ENCODE assay signal across 7 cellular contexts in the genomic region with DNA sequence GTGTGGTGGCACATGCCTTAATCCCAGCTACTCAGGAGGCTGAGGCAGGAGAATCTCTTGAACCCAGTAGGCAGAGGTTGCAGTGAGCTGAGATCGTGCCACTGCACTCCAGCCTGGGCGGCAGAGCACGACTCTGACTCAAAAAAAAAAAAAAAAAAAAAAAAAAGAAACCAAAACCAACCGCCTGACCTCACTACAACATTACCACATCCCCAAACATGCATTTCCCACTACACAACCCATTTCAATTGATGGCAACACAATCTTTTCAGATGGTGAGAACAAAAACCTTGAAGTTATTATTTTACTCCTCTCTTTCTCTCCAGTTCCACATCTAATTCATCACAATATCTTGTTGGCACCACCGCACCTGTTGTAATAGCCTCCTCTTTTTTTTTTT.
DNase-seq lines count a peak whose midpoint lies in the region; ATAC-seq lines count a peak whose summit lies in the region.
"Not testable (repeated sequence)": the region's sequence is repeated elsewhere in the genome, so short reads cannot be mapped to it uniquely, and the experiment has no call there.

No MANE protein-coding gene starts in this region.

- H3K4me1 Mint-ChIP-seq in activated T-cell treated with anti-CD3 and anti-CD28 coated beads, Interleukin-2, amount 50 U/mL, for 72 hours (ENCODE audit: low read depth), result not testable (repeated sequence)

- not testable (repeated sequence) for H3K4me3 Mint-ChIP-seq in activated T-cell treated with anti-CD3 and anti-CD28 coated beads, Interleukin-2, amount 50 U/mL, for 72 hours

- H3K27me3 Mint-ChIP-seq in activated T-cell treated with anti-CD3 and anti-CD28 coated beads, Interleukin-2, amount 50 U/mL, for 72 hours (ENCODE audit: low read depth), result not testable (repeated sequence)

- ATAC-seq in GM18499 (IDR thresholded peaks at IDR 0.05; ENCODE audit: insufficient read depth, unreplicated experiment) (peak; percentile 57), GM18511 (IDR thresholded peaks at IDR 0.05; ENCODE audit: unreplicated experiment) (peak; percentile 58), GM18907 (IDR thresholded peaks at IDR 0.05; ENCODE audit: unreplicated experiment) (peak; percentile 53), GM19351 (IDR thresholded peaks at IDR 0.05; ENCODE audit: unreplicated experiment) (peak; percentile 38), HG03354 (IDR thresholded peaks at IDR 0.05; ENCODE audit: poor library complexity, severe bottlenecking, unreplicated experiment) (peak; percentile 61)
- not testable (repeated sequence) for ATAC-seq in activated T-cell treated with anti-CD3 and anti-CD28 coated beads, Interleukin-2, amount 50 U/mL, for 72 hours (replicated peaks in 1 of 2)

- peak overlapping the region; percentile 10 for H3K27ac Mint-ChIP-seq in activated T-cell treated with anti-CD3 and anti-CD28 coated beads, Interleukin-2, amount 50 U/mL, for 72 hours

- H3K9me3 Mint-ChIP-seq in activated T-cell treated with anti-CD3 and anti-CD28 coated beads, Interleukin-2, amount 50 U/mL, for 72 hours, result not testable (repeated sequence)

- peak; percentile 11 for DNase-seq in Jurkat, Clone E6-1 (ENCODE audit: low read depth, low spot score)
- DNase-seq in activated T-cell treated with anti-CD3 and anti-CD28 coated beads, Interleukin-2, amount 50 U/mL, for 72 hours, result not testable (repeated sequence)

- H3K36me3 Mint-ChIP-seq in activated T-cell treated with anti-CD3 and anti-CD28 coated beads, Interleukin-2, amount 50 U/mL, for 72 hours (ENCODE audit: insufficient read depth in 2 of 2), result not testable (repeated sequence)

- not testable (repeated sequence) for H3K4me3 ChIP-seq in Jurkat, Clone E6-1 (ENCODE audit: low read length)
